In genomic region chr9:4865685-4866084, GRCh38 we compare ENCODE assay signal across 20 cellular contexts.
DNase-seq lines count a peak whose midpoint lies in the region; ATAC-seq and TF ChIP-seq lines count a peak whose summit lies in the region.
"Had no signal": no experiment of that assay in that cellular context is flagged by ENCODE, and none has a peak within 500 bp of the region (broad histone marks: within the 10 kb centered on the region; RNA-seq: fewer than 3 reads in every experiment).

No MANE protein-coding gene starts in this region.

- peak overlapping the region; percentile 10 for H3K4me3 Mint-ChIP-seq in activated CD8-positive, alpha-beta memory T cell treated with anti-CD3 and anti-CD28 coated beads, Interleukin-2, amount 10 ng/mL, durations not matched to agents 7 days and 5 days
- H3K4me3 Mint-ChIP-seq in activated T-helper 2 cell treated with anti-CD3 and anti-CD28 coated beads, Interferon-gamma antibody, Interleukin-2, Interleukin-4, amounts not matched to agents 10 μg/mL and 5 μg/mL and 100 μg/mL, durations not matched to agents 14 hours and 24 hours and 36 hours (ENCODE audit: low read depth), result peak overlapping the region; percentile 60
- H3K4me3 Mint-ChIP-seq: memory B cell had no signal

- no peak overlapping the region for H3K9ac ChIP-seq in Loucy (ENCODE audit: low read depth, low read length, poor library complexity, severe bottlenecking)

- H3F3A ChIP-seq in Loucy (ENCODE audit: low read depth), result no peaks in the 10 kb centered on the region

- H3K4me1 ChIP-seq in Loucy (ENCODE audit: insufficient read depth, low read length, poor library complexity, severe bottlenecking), result peaks cover 44% of the 10 kb centered on the region
- H3K4me1 ChIP-seq: spleen had no signal

- H3K36me3 Mint-ChIP-seq in activated CD8-positive, alpha-beta memory T cell treated with anti-CD3 and anti-CD28 coated beads, Interleukin-2, amount 10 ng/mL, durations not matched to agents 7 days and 5 days, result peaks cover 21% of the 10 kb centered on the region
- peaks cover 58% of the 10 kb centered on the region for H3K36me3 Mint-ChIP-seq in activated T-helper 2 cell treated with anti-CD3 and anti-CD28 coated beads, Interferon-gamma antibody, Interleukin-2, Interleukin-4, amounts not matched to agents 10 μg/mL and 5 μg/mL and 100 μg/mL, durations not matched to agents 14 hours and 24 hours and 36 hours (ENCODE audit: low read depth)

- CTCF ChIA-PET in activated CD8-positive, alpha-beta memory T cell treated with anti-CD3 and anti-CD28 coated beads, Interleukin-2, amount 10 ng/mL, durations not matched to agents 7 days and 5 days (lab: Charles Lee), result interaction anchor here (0.8 to 2.2 kb wide), 6 partner anchors 10 to 122 kb away, joined by 3 to 12 read pairs (median 4); partner anchors contain the start of gene RCL1

- no peaks in the 10 kb centered on the region for H3K9me2 ChIP-seq in Loucy (replicated peaks; ENCODE audit: low read depth, low read length)

- peak; percentile 55 for DNase-seq in activated CD8-positive, alpha-beta memory T cell treated with anti-CD3 and anti-CD28 coated beads, Interleukin-2, amount 10 ng/mL, durations not matched to agents 7 days and 5 days
- DNase-seq in activated CD8-positive, alpha-beta memory T cell treated with anti-CD3 and anti-CD28 coated beads, Interleukin-2, amount 50 U/mL, for 4 hours, result no peak
- peak; percentile 51 for DNase-seq in activated T-helper 2 cell treated with anti-CD3 and anti-CD28 coated beads, Interferon-gamma antibody, Interleukin-2, Interleukin-4, amounts not matched to agents 10 μg/mL and 5 μg/mL and 100 μg/mL, durations not matched to agents 14 hours and 24 hours and 36 hours (ENCODE audit: low spot score)
- DNase-seq in stimulated activated CD8-positive, alpha-beta memory T cell treated with anti-CD3 and anti-CD28 coated beads, Interleukin-4, amount 100 ng/mL, for 48 hours, result peak; percentile 43
- DNase-seq in HPDE6-E6E7 (ENCODE audit: extremely low spot score) (no peak), NCI-H524 treated with DMSO at 0.1 percent for 48 hours (lab: John Stamatoyannopoulos, UW) (no peak), AG20443 (ENCODE audit: low spot score) (no peak)
- DNase-seq: activated CD8-positive, alpha-beta memory T cell treated with anti-CD3 and anti-CD28 coated beads for 24 hours; activated gamma-delta T cell; amniotic stem cell; NCI-H1105 treated with DMSO at 0.1 percent for 48 hours; NCI-H2081; NCI-H446; occipital lobe; SHP77 treated with DMSO at 0.1 percent for 48 hours; spleen; stimulated activated CD4-positive, alpha-beta T cell treated with anti-CD3 and anti-CD28 coated beads, Interleukin-4, amount 100 ng/mL, for 4 hours; SW 1271 had no signal

- H3K9me3 Mint-ChIP-seq in activated CD8-positive, alpha-beta memory T cell treated with anti-CD3 and anti-CD28 coated beads, Interleukin-2, amount 10 ng/mL, durations not matched to agents 7 days and 5 days (ENCODE audit: low read depth), result no peaks in the 10 kb centered on the region
- H3K9me3 Mint-ChIP-seq in activated T-helper 2 cell treated with anti-CD3 and anti-CD28 coated beads, Interferon-gamma antibody, Interleukin-2, Interleukin-4, amounts not matched to agents 10 μg/mL and 5 μg/mL and 100 μg/mL, durations not matched to agents 14 hours and 24 hours and 36 hours, result no peaks in the 10 kb centered on the region
- H3K9me3 Mint-ChIP-seq: memory B cell had no signal

- H4K20me1 ChIP-seq in Loucy (ENCODE audit: insufficient read depth, low read length, poor library complexity, severe bottlenecking), result no peaks in the 10 kb centered on the region

- no peaks in the 10 kb centered on the region for H3K79me2 ChIP-seq in Loucy (ENCODE audit: insufficient read depth, low read length)

- H3K4me2 ChIP-seq in Loucy (ENCODE audit: low read depth, low read length, poor library complexity, severe bottlenecking), result peak overlapping the region; percentile 42

- H3K27me3 ChIP-seq in Loucy (ENCODE audit: insufficient read depth, low read length, poor library complexity, severe bottlenecking), result no peaks in the 10 kb centered on the region
- H3K27me3 ChIP-seq: spleen had no signal

- peak overlapping the region; percentile 74 for H3K27ac Mint-ChIP-seq in activated CD8-positive, alpha-beta memory T cell treated with anti-CD3 and anti-CD28 coated beads, Interleukin-2, amount 10 ng/mL, durations not matched to agents 7 days and 5 days
- H3K27ac Mint-ChIP-seq in activated T-helper 2 cell treated with anti-CD3 and anti-CD28 coated beads, Interferon-gamma antibody, Interleukin-2, Interleukin-4, amounts not matched to agents 10 μg/mL and 5 μg/mL and 100 μg/mL, durations not matched to agents 14 hours and 24 hours and 36 hours, result peak overlapping the region; percentile 87
- H3K27ac Mint-ChIP-seq: memory B cell had no signal

- no peak overlapping the region for H3K4me3 ChIP-seq in Loucy (ENCODE audit: low read length, poor library complexity, severe bottlenecking)
- H3K4me3 ChIP-seq: spleen had no signal

- H3K4me1 Mint-ChIP-seq in activated CD8-positive, alpha-beta memory T cell treated with anti-CD3 and anti-CD28 coated beads, Interleukin-2, amount 10 ng/mL, durations not matched to agents 7 days and 5 days, result peaks cover 27% of the 10 kb centered on the region
- H3K4me1 Mint-ChIP-seq in activated T-helper 2 cell treated with anti-CD3 and anti-CD28 coated beads, Interferon-gamma antibody, Interleukin-2, Interleukin-4, amounts not matched to agents 10 μg/mL and 5 μg/mL and 100 μg/mL, durations not matched to agents 14 hours and 24 hours and 36 hours (ENCODE audit: low read depth), result peaks cover 60% of the 10 kb centered on the region
- H3K4me1 Mint-ChIP-seq: memory B cell had no signal

- no peak overlapping the region for H2AFZ ChIP-seq in Loucy (ENCODE audit: low read length)

- intact Hi-C loops in activated T-helper 2 cell treated with anti-CD3 and anti-CD28 coated beads, Interferon-gamma antibody, Interleukin-2, Interleukin-4, amounts not matched to agents 10 μg/mL and 5 μg/mL and 100 μg/mL, durations not matched to agents 14 hours and 24 hours and 36 hours (cut with micrococcal nuclease), result loop anchor here (1.0 to 5.0 kb wide), 8 partner anchors 8 to 572 kb away; partner anchors contain the start of genes JAK2, PLGRKT and RCL1

- TF ChIP-seq CTCF in Loucy (conservative IDR thresholded peaks at IDR 0.05; ENCODE audit: low read length), result no peak

- no peaks in the 10 kb centered on the region for H3K9me3 ChIP-seq in Loucy (ENCODE audit: insufficient read depth, low read depth, low read length)
- H3K9me3 ChIP-seq: spleen had no signal

- peak; percentile 66 for ATAC-seq in activated CD8-positive, alpha-beta memory T cell treated with anti-CD3 and anti-CD28 coated beads, Interleukin-2, amount 10 ng/mL, durations not matched to agents 7 days and 5 days

- H3K36me3 ChIP-seq in Loucy (ENCODE audit: insufficient read depth, low read length), result peaks cover 9% of the 10 kb centered on the region; the same call in 1 of the 2 replicates

- H3K27me3 Mint-ChIP-seq in activated CD8-positive, alpha-beta memory T cell treated with anti-CD3 and anti-CD28 coated beads, Interleukin-2, amount 10 ng/mL, durations not matched to agents 7 days and 5 days, result no peaks in the 10 kb centered on the region
- H3K27me3 Mint-ChIP-seq in activated T-helper 2 cell treated with anti-CD3 and anti-CD28 coated beads, Interferon-gamma antibody, Interleukin-2, Interleukin-4, amounts not matched to agents 10 μg/mL and 5 μg/mL and 100 μg/mL, durations not matched to agents 14 hours and 24 hours and 36 hours (ENCODE audit: low read depth), result no peaks in the 10 kb centered on the region
- H3K27me3 Mint-ChIP-seq: memory B cell had no signal

Comparison
In these comparisons a context has a peak if more than half of its experiments do, and no peak if none do; other contexts are left out.
1. DNase-seq: peak in activated CD8-positive, alpha-beta memory T cell treated with anti-CD3 and anti-CD28 coated beads, Interleukin-2, amount 10 ng/mL, durations not matched to agents 7 days and 5 days (single experiment), activated T-helper 2 cell treated with anti-CD3 and anti-CD28 coated beads, Interferon-gamma antibody, Interleukin-2, Interleukin-4, amounts not matched to agents 10 μg/mL and 5 μg/mL and 100 μg/mL, durations not matched to agents 14 hours and 24 hours and 36 hours (single experiment) and stimulated activated CD8-positive, alpha-beta memory T cell treated with anti-CD3 and anti-CD28 coated beads, Interleukin-4, amount 100 ng/mL, for 48 hours (single experiment); none in activated CD8-positive, alpha-beta memory T cell treated with anti-CD3 and anti-CD28 coated beads, Interleukin-2, amount 50 U/mL, for 4 hours (single experiment), HPDE6-E6E7 (single experiment), NCI-H524 treated with DMSO at 0.1 percent for 48 hours (single experiment) and AG20443 (single experiment).